In genomic region chr11:62832346-62833234, GRCh38 we compare ENCODE assay signal across 8 cellular contexts. TPM values are rescaled to one million over a fixed set of nuclear protein-coding genes. Genes with fewer than 3 reads are reported as not detected.
A peak's percentile ranks its signal among the peaks of the same experiment; 100 is the strongest.
DNase-seq lines count a peak whose midpoint lies in the region; ATAC-seq and TF ChIP-seq lines count a peak whose summit lies in the region.

Gene TEX54, minus strand, starts transcription at chr11:62832841.

- H3K9me3 ChIP-seq in gastroesophageal sphincter, result no peaks in the 10 kb centered on the region
- peaks cover 3% of the 10 kb centered on the region for H3K9me3 ChIP-seq in trophoblast cell (ENCODE audit: insufficient read depth, low read depth, low read length)

- H3K4me1 ChIP-seq in gastroesophageal sphincter (peaks cover 0 to 76% (median 32%) of the 10 kb centered on the region in 3 donors), trophoblast cell (ENCODE audit: control insufficient read depth in 1 of 2, insufficient read depth in 2 of 2, low read length in 2 of 2) (peaks cover 0 to 6% of the 10 kb centered on the region in 2 experiments)

- DNase-seq in DMS79 (lab: John Stamatoyannopoulos, UW) (peak; percentile 17), DMS79 treated with DMSO at 0.1 percent for 48 hours (lab: John Stamatoyannopoulos, UW) (no peak), trophoblast cell (no peak), middle frontal gyrus (ENCODE audit: extremely low spot score, low spot score) (no peak), GM20000 (ENCODE audit: low spot score) (no peak)

- peak within 1 kb of the TSS; percentile 43 for H2AK5ac ChIP-seq in trophoblast cell (ENCODE audit: low read length)

- TF ChIP-seq CTCF in WI38 (IDR thresholded peaks at IDR 0.05; ENCODE audit: low read depth, low read length) (no peak), gastroesophageal sphincter (IDR thresholded peaks at IDR 0.05) (no peak), GM20000 (IDR thresholded peaks at IDR 0.05; ENCODE audit: extremely low read depth, missing control alignments) (no peak)

- peak within 1 kb of the TSS; percentile 78 for H3K14ac ChIP-seq in trophoblast cell (ENCODE audit: low read length)

- TF ChIP-seq EP300 in gastroesophageal sphincter (IDR thresholded peaks at IDR 0.05), result no peak

- H3K4me2 ChIP-seq in trophoblast cell (ENCODE audit: low read length), result peak within 1 kb of the TSS; percentile 81

- H3K4me3 ChIP-seq in WI38 (ENCODE audit: low read depth, low read length) (peak within 1 kb of the TSS; percentile 82), gastroesophageal sphincter (peak within 1 kb of the TSS; percentile 66 to 93), trophoblast cell (ENCODE audit: low read depth, low read length) (peak within 1 kb of the TSS; percentile 92)

- H3K9ac ChIP-seq in trophoblast cell (ENCODE audit: low read length), result peak within 1 kb of the TSS; percentile 93

- TF ChIP-seq POLR2A in gastroesophageal sphincter (IDR thresholded peaks at IDR 0.05), result no peak

- H4K91ac ChIP-seq in trophoblast cell (ENCODE audit: low read depth, low read length), result peak within 1 kb of the TSS; percentile 83

- H3K27ac ChIP-seq in gastroesophageal sphincter (peak within 1 kb of the TSS; percentile 74 to 100 (median 97)), trophoblast cell (ENCODE audit: low read depth, low read length) (peak within 1 kb of the TSS; percentile 73)

- peak within 1 kb of the TSS; percentile 93 for H4K8ac ChIP-seq in trophoblast cell (ENCODE audit: low read depth, low read length)

- peak; percentile 4 for ATAC-seq in HG02938 (IDR thresholded peaks at IDR 0.05; ENCODE audit: unreplicated experiment)
- ATAC-seq in gastroesophageal sphincter, result peak; percentile 10

- H3K4ac ChIP-seq in trophoblast cell (ENCODE audit: low read depth, low read length), result peak within 1 kb of the TSS; percentile 68

- WGBS in gastroesophageal sphincter (ENCODE audit: low coverage in 1 of 2), 2 donors, result 10% methylated on average over 4 to 10 of the region's 40 CpGs
- WGBS in trophoblast cell (ENCODE audit: extremely low coverage, insufficient coverage, insufficient read length), result no CpG with 5 or more reads among the region's 40 CpGs

- H2AFZ ChIP-seq in trophoblast cell (ENCODE audit: insufficient read depth, low read length, poor library complexity), result peak within 1 kb of the TSS; percentile 77

- no peak within 1 kb of the TSS for H2BK12ac ChIP-seq in trophoblast cell (ENCODE audit: low read length)

- H3K23ac ChIP-seq in trophoblast cell (ENCODE audit: low read length), result no peak within 1 kb of the TSS

- peak within 1 kb of the TSS; percentile 89 for H2BK120ac ChIP-seq in trophoblast cell (ENCODE audit: insufficient read depth, low read length, poor library complexity)

- H4K12ac ChIP-seq in trophoblast cell (ENCODE audit: low read depth, low read length), result peak within 1 kb of the TSS; percentile 50

- peaks cover 17% of the 10 kb centered on the region for H3K79me2 ChIP-seq in trophoblast cell (ENCODE audit: control insufficient read depth, insufficient read depth, low read length, poor library complexity)

- H3K18ac ChIP-seq in trophoblast cell (ENCODE audit: low read length), result peak within 1 kb of the TSS; percentile 69

- peak within 1 kb of the TSS; percentile 98 for H2BK5ac ChIP-seq in trophoblast cell (ENCODE audit: low read depth, low read length, poor library complexity)

- H3K36me3 ChIP-seq in gastroesophageal sphincter (peaks cover 0 to 57% of the 10 kb centered on the region in 2 donors), trophoblast cell (ENCODE audit: control insufficient read depth in 1 of 2, insufficient read depth in 2 of 2, low read length in 2 of 2) (peaks cover 28 to 39% of the 10 kb centered on the region in 2 experiments)

- H3K79me1 ChIP-seq in trophoblast cell (ENCODE audit: low read length), result peaks cover 15% of the 10 kb centered on the region

- H3K27me3 ChIP-seq in gastroesophageal sphincter, result no peaks in the 10 kb centered on the region
- H3K27me3 ChIP-seq in trophoblast cell (ENCODE audit: insufficient read depth, low read length), result no peaks in the 10 kb centered on the region

RNA-seq across cellular contexts. Expression of gene TEX54, which starts in this region (rescaled TPM):
- total RNA-seq in gastroesophageal sphincter, result not detected
- not detected in 2 replicates for polyA plus RNA-seq in trophoblast cell (2013)

Comparison
In these comparisons a context has a peak if more than half of its experiments do, and no peak if none do; other contexts are left out.
1. Peak in ATAC-seq, H3K4me3 ChIP-seq and H3K27ac ChIP-seq in gastroesophageal sphincter; RNA of the gene not detected or under 1 TPM.